Comparison of ENCODE assay signal across 35 cellular contexts in genomic region chr4:129901205-129901604, GRCh38.
"Had no signal": no experiment of that assay in that cellular context is flagged by ENCODE, and none has a peak within 500 bp of the region (broad histone marks: within the 10 kb centered on the region; RNA-seq: fewer than 3 reads in every experiment).

No MANE protein-coding gene starts in this region.

- H3K4me2 ChIP-seq: KMS-11 had no signal

- H3K36me3 ChIP-seq: MG63 had no signal

- H3K4me3 ChIP-seq: MG63 had no signal

- H3K27me3 ChIP-seq: MG63 had no signal

- DNase-seq: Karpas-422, Kasumi-1, MG63, MM.1S, MV-4-11, NCI-H1048, NCI-H1092, NCI-H1092 treated with DMSO at 0.1 percent for 48 hours, NCI-H1105, NCI-H1105 treated with DMSO at 0.1 percent for 48 hours, NCI-H1417, NCI-H1417 treated with DMSO at 0.1 percent for 48 hours, NCI-H1436, NCI-H1436 treated with DMSO at 0.1 percent for 48 hours, NCI-H146, NCI-H1694, NCI-H1694 treated with DMSO at 0.1 percent for 48 hours, NCI-H187, NCI-H187 treated with DMSO at 0.1 percent for 48 hours, NCI-H1930, NCI-H2029, NCI-H2029 treated with DMSO at 0.1 percent for 48 hours, NCI-H2081, NCI-H2081 treated with DMSO at 0.1 percent for 48 hours, NCI-H2107, NCI-H2171, NCI-H2171 treated with DMSO at 0.1 percent for 48 hours, NCI-H2227 treated with DMSO at 0.1 percent for 48 hours, NCI-H226, NCI-H345, NCI-H446, NCI-H446 treated with DMSO at 0.1 percent for 48 hours, NCI-H510A, NCI-H510A treated with DMSO at 0.1 percent for 48 hours had no signal

- H3K9me3 ChIP-seq: MG63 had no signal

- H3K27ac ChIP-seq: KMS-11 had no signal

- H3K9ac ChIP-seq: KMS-11 had no signal
